17 cellular contexts compared by ENCODE assay signal in genomic region chr12:99558113-99558512, GRCh38.
DNase-seq lines count a peak whose midpoint lies in the region; ATAC-seq and TF ChIP-seq lines count a peak whose summit lies in the region.
"Had no signal": no experiment of that assay in that cellular context is flagged by ENCODE, and none has a peak within 500 bp of the region (broad histone marks: within the 10 kb centered on the region; RNA-seq: fewer than 3 reads in every experiment).

No MANE protein-coding gene starts in this region.

- no peaks in the 10 kb centered on the region for H4K20me1 ChIP-seq in MM.1S (ENCODE audit: insufficient read depth, low read length)
- H4K20me1 ChIP-seq: BLaER1 treated with 17β-estradiol and CSF1 and Interleukin-3, amounts not matched to agents 10 nM and 100 nM had no signal

- no peaks in the 10 kb centered on the region for H3K79me2 ChIP-seq in MM.1S (ENCODE audit: low read length)

- ATAC-seq in Right ventricle myocardium inferior, result no peak
- no peak for ATAC-seq in left cardiac atrium
- peak; percentile 20 for ATAC-seq in sciatic nerve
- no peak for ATAC-seq in GM21526 (IDR thresholded peaks at IDR 0.05; ENCODE audit: low FRiP score, unreplicated experiment)

- no peaks in the 10 kb centered on the region for H3K4me1 ChIP-seq in mesenchymal stem cell (ENCODE audit: control insufficient read depth, insufficient read depth, low read depth, low read length)
- no peaks in the 10 kb centered on the region for H3K4me1 ChIP-seq in MM.1S (ENCODE audit: low read length)
- H3K4me1 ChIP-seq: BLaER1 treated with 17β-estradiol and CSF1 and Interleukin-3, amounts not matched to agents 10 nM and 100 nM had no signal

- no peak overlapping the region for H3K18ac ChIP-seq in mesenchymal stem cell (ENCODE audit: low read depth in 1 of 2, low read length in 2 of 2)

- H2BK120ac ChIP-seq in mesenchymal stem cell (ENCODE audit: low read depth, low read length), result no peak overlapping the region

- H3K27ac ChIP-seq in mesenchymal stem cell (ENCODE audit: low read length, poor library complexity, severe bottlenecking) (no peak overlapping the region), MM.1S (ENCODE audit: low read length) (no peak overlapping the region)
- H3K27ac ChIP-seq: BLaER1 treated with 17β-estradiol and CSF1 and Interleukin-3, amounts not matched to agents 10 nM and 100 nM; HL-60 had no signal

- H2BK5ac ChIP-seq in mesenchymal stem cell (ENCODE audit: low read depth, low read length, poor library complexity, severe bottlenecking), result no peak overlapping the region

- H2AFZ ChIP-seq in mesenchymal stem cell (ENCODE audit: low read depth, low read length), result no peak overlapping the region
- no peak overlapping the region for H2AFZ ChIP-seq in MM.1S (ENCODE audit: low read length)

- H3K14ac ChIP-seq in mesenchymal stem cell (ENCODE audit: low read length in 2 of 2), result peak overlapping the region in 1 of 2 experiments; percentile 56

- H3K9ac ChIP-seq in mesenchymal stem cell (ENCODE audit: low read length) (no peak overlapping the region), MM.1S (ENCODE audit: low read length) (no peak overlapping the region)
- H3K9ac ChIP-seq: BLaER1 treated with 17β-estradiol and CSF1 and Interleukin-3, amounts not matched to agents 10 nM and 100 nM had no signal

- H2AK5ac ChIP-seq in mesenchymal stem cell (ENCODE audit: low read length, severe bottlenecking), result no peak overlapping the region

- H3K4me3 ChIP-seq in mesenchymal stem cell (ENCODE audit: insufficient read depth in 1 of 2, low read depth in 1 of 2, low read length in 2 of 2), result no peak overlapping the region
- no peak overlapping the region for H3K4me3 ChIP-seq in MM.1S (ENCODE audit: low read length)
- H3K4me3 ChIP-seq: BLaER1 treated with 17β-estradiol and CSF1 and Interleukin-3, amounts not matched to agents 10 nM and 100 nM had no signal

- H3K36me3 ChIP-seq in mesenchymal stem cell (ENCODE audit: control insufficient read depth in 1 of 2, insufficient read depth in 2 of 2, low read depth in 1 of 2, low read length in 2 of 2) (no peaks in the 10 kb centered on the region), MM.1S (replicated peaks; ENCODE audit: insufficient read depth, low read length) (no peaks in the 10 kb centered on the region)

- no peak overlapping the region for H4K8ac ChIP-seq in mesenchymal stem cell (ENCODE audit: low read length)

- no peaks in the 10 kb centered on the region for H3K79me1 ChIP-seq in mesenchymal stem cell (replicated peaks; ENCODE audit: low read length, poor library complexity, severe bottlenecking)

- H2BK12ac ChIP-seq in mesenchymal stem cell (ENCODE audit: low read length in 2 of 2), result no peak overlapping the region

- no peak overlapping the region for H3K4me2 ChIP-seq in mesenchymal stem cell (ENCODE audit: low read length, poor library complexity, severe bottlenecking)
- no peak overlapping the region for H3K4me2 ChIP-seq in MM.1S (ENCODE audit: low read depth, low read length)
- H3K4me2 ChIP-seq: BLaER1 treated with 17β-estradiol and CSF1 and Interleukin-3, amounts not matched to agents 10 nM and 100 nM had no signal

- H3K23ac ChIP-seq in mesenchymal stem cell (ENCODE audit: low read length in 2 of 2), result no peak overlapping the region

- DNase-seq in Right ventricle myocardium inferior (ENCODE audit: missing footprints) (peak; percentile 17), left cardiac atrium (no peak), mesenchymal stem cell (no peak), sciatic nerve (ENCODE audit: low spot score) (no peak), NCI-H774 (lab: John Stamatoyannopoulos, UW) (no peak), MM.1S (no peak)
- DNase-seq: 8988T; AML-193; Calu3; CD4-positive, CD25-positive, alpha-beta regulatory T cell; DMS79 treated with DMSO at 0.1 percent for 48 hours; EL; HCEC 1CT; HFFc6 had no signal

- H3K27me3 ChIP-seq in mesenchymal stem cell (ENCODE audit: control insufficient read depth in 1 of 2, insufficient read depth in 1 of 2, low read length in 2 of 2), result no peaks in the 10 kb centered on the region
- no peaks in the 10 kb centered on the region for H3K27me3 ChIP-seq in MM.1S (replicated peaks; ENCODE audit: insufficient read depth, low read length)
- H3K27me3 ChIP-seq: BLaER1 treated with 17β-estradiol and CSF1 and Interleukin-3, amounts not matched to agents 10 nM and 100 nM had no signal

- H3K9me2 ChIP-seq in MM.1S (replicated peaks; ENCODE audit: insufficient read depth, low read length), result no peaks in the 10 kb centered on the region

- H3K9me3 ChIP-seq in mesenchymal stem cell (ENCODE audit: control insufficient read depth, low read length) (peaks cover 27% of the 10 kb centered on the region), MM.1S (replicated peaks; ENCODE audit: insufficient read depth, low read length) (no peaks in the 10 kb centered on the region)

- H2BK15ac ChIP-seq in mesenchymal stem cell (ENCODE audit: low read depth, poor library complexity, severe bottlenecking), result no peak overlapping the region

- no peak for TF ChIP-seq CTCF in MM.1S (IDR thresholded peaks at IDR 0.05; ENCODE audit: low read length)

- H3F3A ChIP-seq in MM.1S (ENCODE audit: insufficient read depth, low read length), result no peaks in the 10 kb centered on the region

- WGBS in mesenchymal stem cell, result 87% methylated on average over 7 of the region's 7 CpGs

- H3K4ac ChIP-seq in mesenchymal stem cell (ENCODE audit: low read depth in 1 of 2, low read length in 2 of 2), result no peak overlapping the region

- intact Hi-C loops in Right ventricle myocardium inferior (cut with DNase I) (no loop called here), left cardiac atrium (cut with DNase I) (no loop called here), sciatic nerve (cut with DNase I) (no loop called here)

- peak overlapping the region; percentile 58 for H4K91ac ChIP-seq in mesenchymal stem cell (ENCODE audit: low read length)
